ENCODE assay signal across 9 cellular contexts in genomic region chr13:31951215-31951678, GRCh38.
A peak's percentile ranks its signal among the peaks of the same experiment; 100 is the strongest.
DNase-seq lines count a peak whose midpoint lies in the region; ATAC-seq, FAIRE-seq and TF ChIP-seq lines count a peak whose summit lies in the region.
"Had no signal": no experiment of that assay in that cellular context is flagged by ENCODE, and none has a peak within 500 bp of the region (broad histone marks: within the 10 kb centered on the region; RNA-seq: fewer than 3 reads in every experiment).

No MANE protein-coding gene starts in this region.

- H3K36me3 ChIP-seq in muscle layer of duodenum (ENCODE audit: control insufficient read depth in 1 of 2, insufficient read depth in 2 of 2, low read length in 2 of 2) (no peaks in the 10 kb centered on the region), A673 (ENCODE audit: insufficient read depth, low read length, poor library complexity, severe bottlenecking) (no peaks in the 10 kb centered on the region), vagina (no peaks in the 10 kb centered on the region)
- H3K36me3 ChIP-seq: cardiac muscle cell had no signal

- intact Hi-C loops in A673 (cut with micrococcal nuclease; ENCODE audit: unreplicated experiment): no loop called here
- intact Hi-C loops in vagina (cut with DNase I): no loop called here

- TF ChIP-seq POLR2A in GM12892 (IDR thresholded peaks at IDR 0.05; ENCODE audit: low read depth, low read length): peak; percentile 59
- no peak for TF ChIP-seq POLR2A in vagina (IDR thresholded peaks at IDR 0.05)

- POLR2A ChIA-PET in A673 (lab: Charles Lee; ENCODE audit: low non-redundant PET): no interaction called here

- H3K9me3 Mint-ChIP-seq in activated T-helper 17 cell treated with anti-CD3 and anti-CD28 coated beads, Interleukin-2, amount 50 U/mL, for 72 hours: no peaks in the 10 kb centered on the region

- H3K27ac ChIP-seq in muscle layer of duodenum (ENCODE audit: low read length): peak overlapping the region; percentile 33
- H3K27ac ChIP-seq in A673 (ENCODE audit: low read depth, low read length, poor library complexity, severe bottlenecking): no peak overlapping the region
- no peak overlapping the region for H3K27ac ChIP-seq in vagina
- H3K27ac ChIP-seq: cardiac muscle cell had no signal

- H3K27ac Mint-ChIP-seq in activated T-helper 17 cell treated with anti-CD3 and anti-CD28 coated beads, Interleukin-2, amount 50 U/mL, for 72 hours: peak overlapping the region; percentile 61

- DNase-seq in GM12892 (ENCODE audit: insufficient read length) (peak; percentile 31), A673 (ENCODE audit: low spot score) (no peak), NCI-H187 treated with DMSO at 0.1 percent for 48 hours (lab: John Stamatoyannopoulos, UW) (no peak), vagina (ENCODE audit: extremely low spot score in 2 of 2) (no peak)

- H3K27me3 ChIP-seq in muscle layer of duodenum (ENCODE audit: low read depth, low read length) (no peaks in the 10 kb centered on the region), A673 (replicated peaks; ENCODE audit: insufficient read depth, low read depth, low read length, poor library complexity) (no peaks in the 10 kb centered on the region), vagina (no peaks in the 10 kb centered on the region)
- H3K27me3 ChIP-seq: cardiac muscle cell had no signal

- TF ChIP-seq CTCF in A673 (conservative IDR thresholded peaks at IDR 0.05; ENCODE audit: low read depth, low read length): no peak
- TF ChIP-seq CTCF in vagina (IDR thresholded peaks at IDR 0.05): no peak

- H3K4me1 Mint-ChIP-seq in activated T-helper 17 cell treated with anti-CD3 and anti-CD28 coated beads, Interleukin-2, amount 50 U/mL, for 72 hours: peaks cover 5% of the 10 kb centered on the region

- H3K4me3 Mint-ChIP-seq in activated T-helper 17 cell treated with anti-CD3 and anti-CD28 coated beads, Interleukin-2, amount 50 U/mL, for 72 hours: peak overlapping the region; percentile 51

- BruUV-seq in A673 (replicated peaks; lab: Mats Ljungman, UMichigan): no TSS peak

- no peaks in the 10 kb centered on the region for H3K4me1 ChIP-seq in muscle layer of duodenum (ENCODE audit: control insufficient read depth in 1 of 2, insufficient read depth in 2 of 2, low read length in 2 of 2)
- H3K4me1 ChIP-seq in A673 (ENCODE audit: insufficient read depth, low read length, poor library complexity, severe bottlenecking): no peaks in the 10 kb centered on the region
- no peaks in the 10 kb centered on the region for H3K4me1 ChIP-seq in vagina

- H3K4me3 ChIP-seq in muscle layer of duodenum (ENCODE audit: low read depth in 1 of 2, low read length in 2 of 2): no peak overlapping the region
- H3K4me3 ChIP-seq in A673 (ENCODE audit: low read depth, low read length, poor library complexity, severe bottlenecking): no peak overlapping the region
- H3K4me3 ChIP-seq in vagina: no peak overlapping the region
- H3K4me3 ChIP-seq: cardiac muscle cell had no signal

- FAIRE-seq in GM12892 (lab: Jason Lieb, UNC): peak; percentile 97

- no peaks in the 10 kb centered on the region for H3K9me3 ChIP-seq in muscle layer of duodenum (ENCODE audit: control insufficient read depth in 1 of 2, low read length in 2 of 2)
- no peaks in the 10 kb centered on the region for H3K9me3 ChIP-seq in A673 (ENCODE audit: low read depth, low read length, poor library complexity, severe bottlenecking)
- no peaks in the 10 kb centered on the region for H3K9me3 ChIP-seq in vagina

- CTCF ChIA-PET in A673 (lab: Charles Lee): no interaction called here

- H3K36me3 Mint-ChIP-seq in activated T-helper 17 cell treated with anti-CD3 and anti-CD28 coated beads, Interleukin-2, amount 50 U/mL, for 72 hours (ENCODE audit: low read depth): peaks cover 55% of the 10 kb centered on the region

- peak; percentile 96 for ATAC-seq in GM21423 (IDR thresholded peaks at IDR 0.05; ENCODE audit: unreplicated experiment)
- peak; percentile 95 for ATAC-seq in HG03558 (IDR thresholded peaks at IDR 0.05; ENCODE audit: extremely low read depth, unreplicated experiment)
- peak; percentile 98 for ATAC-seq in activated T-helper 17 cell treated with anti-CD3 and anti-CD28 coated beads, Interleukin-2, amount 50 U/mL, for 72 hours (replicated peaks)

- no peaks in the 10 kb centered on the region for H3K27me3 Mint-ChIP-seq in activated T-helper 17 cell treated with anti-CD3 and anti-CD28 coated beads, Interleukin-2, amount 50 U/mL, for 72 hours
